ENCODE assay signal across 8 cellular contexts in genomic region chr1:78145105-78145580, GRCh38.
DNase-seq lines count a peak whose midpoint lies in the region; ATAC-seq, FAIRE-seq and TF ChIP-seq lines count a peak whose summit lies in the region.

No MANE protein-coding gene starts in this region.

- TF ChIP-seq CTCF in PC-9 (conservative IDR thresholded peaks at IDR 0.05) (peak; percentile 98), K562 (IDR thresholded peaks at IDR 0.05 in 2 of 3, conservative IDR thresholded peaks at IDR 0.05 in 1 of 3; ENCODE audit: insufficient read depth in 2 of 3, low read depth in 1 of 3, low read length in 3 of 3) (peak; percentile 76 to 80 (median 79)), spleen (IDR thresholded peaks at IDR 0.05 in 8 of 11, conservative IDR thresholded peaks at IDR 0.05 in 3 of 11) (peak in 10 of 11 experiments; percentile 28 to 82 (median 61))

- no peaks in the 10 kb centered on the region for H3F3A ChIP-seq in PC-9 (ENCODE audit: insufficient read depth, low read depth)

- peak; percentile 65 to 78 for TF ChIP-seq RAD21 in K562 (CRISPR knock-in tag; conservative IDR thresholded peaks at IDR 0.05 in 1 of 2, IDR thresholded peaks at IDR 0.05 in 1 of 2)

- H3K4me2 ChIP-seq in PC-9, result no peak overlapping the region
- no peak overlapping the region for H3K4me2 ChIP-seq in K562 (ENCODE audit: insufficient read depth, low read length)

- in situ Hi-C loops in K562 (cut with MboI), result loop anchor here (25.0 kb wide), 1 partner anchor 517 kb away; no protein-coding TSS in a partner anchor

- H3K36me3 ChIP-seq in PC-9 (ENCODE audit: low read depth) (no peaks in the 10 kb centered on the region), K562 (ENCODE audit: control insufficient read depth, insufficient read depth, low read length) (no peaks in the 10 kb centered on the region), spleen (peaks cover 0 to 3% (median 0%) of the 10 kb centered on the region in 6 donors)

- TF ChIP-seq POLR2A in K562 (conservative IDR thresholded peaks at IDR 0.05), result no peak
- no peak for TF ChIP-seq POLR2A in spleen (IDR thresholded peaks at IDR 0.05)

- CTCF ChIA-PET in PC-9 (lab: Charles Lee) (no interaction called here), K562 (lab: Yijun Ruan, JAX; ENCODE audit: low intra/inter-chr PET ratio) (interaction anchor here (0.5 to 1.2 kb wide), 2 partner anchors 531 to 694 kb away, joined by 3 to 7 read pairs; no protein-coding TSS in a partner anchor)

- no peaks in the 10 kb centered on the region for H3K9me2 ChIP-seq in PC-9 (ENCODE audit: insufficient read depth)

- peak; percentile 95 for FAIRE-seq in K562 (lab: Jason Lieb, UNC)

- H3K9ac ChIP-seq in K562 (ENCODE audit: insufficient read depth in 1 of 2, low read depth in 2 of 2, low read length in 2 of 2), result no peak overlapping the region

- POLR2A ChIA-PET in PC-9 (lab: Charles Lee; ENCODE audit: unreplicated experiment), result no interaction called here
- POLR2A ChIA-PET in K562 (lab: Yijun Ruan, JAX), result no interaction called here

- WGBS in K562 (ENCODE audit: insufficient coverage, low coverage, missing lambda C conversion rate), result 3% methylated on average over 2 of the region's 2 CpGs
- 18 to 52% (median 24%) methylated on average over 2 of the region's 2 CpGs for WGBS in spleen, 5 donors

- H4K20me1 ChIP-seq in PC-9 (ENCODE audit: insufficient read depth), result no peaks in the 10 kb centered on the region
- no peaks in the 10 kb centered on the region for H4K20me1 ChIP-seq in K562 (replicated peaks; ENCODE audit: control insufficient read depth, insufficient read depth, low read length)

- H3K9me3 ChIP-seq in PC-9 (ENCODE audit: insufficient read depth, low read depth), result no peaks in the 10 kb centered on the region; the same call in 1 of the 2 replicates
- H3K9me3 ChIP-seq in K562 (replicated peaks; ENCODE audit: control insufficient read depth, insufficient read depth, low read depth, low read length), result no peaks in the 10 kb centered on the region
- no peaks in the 10 kb centered on the region for H3K9me3 ChIP-seq in spleen

- peak; percentile 69 for DNase-seq in activated effector memory CD4-positive, alpha-beta T cell treated with anti-CD3 and anti-CD28 coated beads, Interleukin-2, amount 50 U/mL, for 16 hours
- DNase-seq in activated effector memory CD4-positive, alpha-beta T cell treated with Interleukin-2 at 50 U/mL for 16 hours, result no peak
- DNase-seq in HuH-7.5 (ENCODE audit: low spot score), result peak; percentile 30
- DNase-seq in PC-9, result peak; percentile 35 to 51
- DNase-seq in K562 (ENCODE audit: extremely low read depth in 1 of 4, low spot score in 3 of 4), result peak; percentile 45 to 57 (median 48)
- peak; percentile 67 for DNase-seq in iPS-NIHi7 (ENCODE audit: extremely low spot score)
- DNase-seq in spleen, result no peak

- H3K4me1 ChIP-seq in PC-9 (replicated peaks; ENCODE audit: insufficient read depth) (no peaks in the 10 kb centered on the region), K562 (replicated peaks in 1 of 2; ENCODE audit: control insufficient read depth in 2 of 2, insufficient read depth in 2 of 2, low read length in 2 of 2) (no peaks in the 10 kb centered on the region), spleen (peaks cover 0 to 17% (median 10%) of the 10 kb centered on the region in 6 donors)

- H3K27me3 ChIP-seq in PC-9 (ENCODE audit: insufficient read depth, low read depth) (no peaks in the 10 kb centered on the region), K562 (ENCODE audit: control insufficient read depth in 2 of 2, insufficient read depth in 2 of 2, low read length in 2 of 2) (no peaks in the 10 kb centered on the region), spleen (replicated peaks in 1 of 7) (no peaks in the 10 kb centered on the region)

- BruUV-seq in PC-9 (replicated peaks; lab: Mats Ljungman, UMichigan) (no TSS peak), K562 (replicated peaks; lab: Mats Ljungman, UMichigan) (no TSS peak)

- H3K9me1 ChIP-seq in K562 (ENCODE audit: control insufficient read depth, insufficient read depth, low read length), result no peaks in the 10 kb centered on the region

- ATAC-seq in GM21825 (IDR thresholded peaks at IDR 0.05; ENCODE audit: unreplicated experiment) (peak; percentile 71), K562 (peak; percentile 90)

- no peak overlapping the region for H3K4me3 ChIP-seq in PC-9
- no peak overlapping the region for H3K4me3 ChIP-seq in K562
- H3K4me3 ChIP-seq in spleen, result no peak overlapping the region

- intact Hi-C loops in PC-9 (cut with micrococcal nuclease; ENCODE audit: unreplicated experiment), result loop anchor here (1.0 to 10.0 kb wide), 3 partner anchors 190 to 531 kb away; no protein-coding TSS in a partner anchor
- intact Hi-C loops in K562 (cut with micrococcal nuclease), result loop anchor here (1.0 to 5.0 kb wide), 3 partner anchors 462 to 1207 kb away; no protein-coding TSS in a partner anchor
- intact Hi-C loops in spleen (cut with DNase I; ENCODE audit: low total_unique reads), result loop anchor here (5.0 to 10.0 kb wide), 2 partner anchors 462 to 530 kb away; no protein-coding TSS in a partner anchor

- no peak overlapping the region for H3K27ac ChIP-seq in PC-9
- H3K27ac ChIP-seq in K562 (ENCODE audit: extremely low read depth, low read depth, low read length), result no peak overlapping the region
- H3K27ac ChIP-seq in spleen, result no peak overlapping the region

- no peaks in the 10 kb centered on the region for H3K79me2 ChIP-seq in PC-9 (ENCODE audit: low read depth)
- H3K79me2 ChIP-seq in K562 (ENCODE audit: control insufficient read depth, insufficient read depth, low read length), result no peaks in the 10 kb centered on the region

- no peak for TF ChIP-seq EP300 in K562 (IDR thresholded peaks at IDR 0.05; ENCODE audit: low read length)

- no peak overlapping the region for H2AFZ ChIP-seq in PC-9
- H2AFZ ChIP-seq in K562 (ENCODE audit: low read depth, low read length), result no peak overlapping the region

TF ChIP-seq in K562, 482 proteins besides CTCF, POLR2A, EP300 and RAD21:
- TF ChIP-seq POLR2AphosphoS5 (IDR thresholded peaks at IDR 0.05; ENCODE audit: control insufficient read depth, insufficient read depth, low read depth, low read length) (no peak), DEAF1 (CRISPR knock-in tag; IDR thresholded peaks at IDR 0.05) (peak; percentile 17; the same call in 1 of the 2 replicates), ID3 (CRISPR knock-in tag; IDR thresholded peaks at IDR 0.05) (no peak), ID3 (tag; IDR thresholded peaks at IDR 0.05) (no peak), KLF16 (IDR thresholded peaks at IDR 0.05) (0 out of 2 replicates have a peak, but pooled peaks have one; percentile 14), ILK (tag; IDR thresholded peaks at IDR 0.05; ENCODE audit: borderline replicate concordance, low read depth) (no peak), SMC3 (conservative IDR thresholded peaks at IDR 0.05; ENCODE audit: insufficient read depth, low read depth, low read length) (peak; percentile 72), CTCFL (IDR thresholded peaks at IDR 0.05; ENCODE audit: borderline replicate concordance, insufficient read depth, low read depth, low read length, poor library complexity, severe bottlenecking) (peak; percentile 52), ARID3A (IDR thresholded peaks at IDR 0.05; ENCODE audit: borderline replicate concordance, low read depth, low read length) (no peak)

Comparison
In these comparisons a context has a peak if more than half of its experiments do, and no peak if none do; other contexts are left out.
1. DNase-seq: peak in activated effector memory CD4-positive, alpha-beta T cell treated with anti-CD3 and anti-CD28 coated beads, Interleukin-2, amount 50 U/mL, for 16 hours (single experiment), HuH-7.5 (single experiment), PC-9 (2 of 2), K562 (4 of 4) and iPS-NIHi7 (single experiment); none in activated effector memory CD4-positive, alpha-beta T cell treated with Interleukin-2 at 50 U/mL for 16 hours (single experiment) and spleen (single experiment).
2. Peak in every context shown above with its lines, with median percentiles within 50 percentile points of each other: CTCF ChIP-seq.